ENCODE assay signal across 9 cellular contexts in the genomic region with DNA sequence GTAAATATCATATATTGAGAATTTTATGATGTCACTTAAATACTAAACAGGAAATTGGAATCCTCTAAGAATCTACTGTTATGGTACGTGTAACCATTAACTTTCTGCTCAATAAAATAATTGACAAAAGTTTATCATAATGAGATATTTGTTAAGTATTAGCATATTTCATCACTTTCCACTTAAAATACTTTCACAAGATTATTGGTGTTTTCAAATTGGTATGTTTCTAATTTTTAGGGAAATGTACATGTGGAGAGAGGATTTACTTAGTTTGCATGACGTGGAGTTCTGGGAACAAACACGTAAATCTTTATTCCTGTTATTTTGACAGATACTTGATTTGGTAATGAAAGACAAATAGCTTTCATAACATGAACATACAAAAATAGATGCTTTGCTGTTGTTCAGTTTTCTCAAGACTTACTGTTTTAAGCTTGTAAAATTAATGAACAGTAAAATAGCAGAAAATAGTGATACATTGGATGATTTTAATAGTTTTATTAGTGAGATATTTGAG. TPM values are rescaled to one million over a fixed set of nuclear protein-coding genes. Genes with fewer than 3 reads are reported as not detected.
DNase-seq lines count a peak whose midpoint lies in the region; ATAC-seq and TF ChIP-seq lines count a peak whose summit lies in the region.
"Had no signal": no experiment of that assay in that cellular context is flagged by ENCODE, and none has a peak within 500 bp of the region (broad histone marks: within the 10 kb centered on the region; RNA-seq: fewer than 3 reads in every experiment).

No MANE protein-coding gene starts in this region.

- H3K4me3 ChIP-seq in GM12865 (ENCODE audit: low read depth, low read length) (peak overlapping the region; percentile 94), RWPE2 (ENCODE audit: severe bottlenecking) (peak overlapping the region; percentile 72), epithelial cell of proximal tubule (ENCODE audit: low read depth, low read length) (peak overlapping the region; percentile 68), psoas muscle (peak overlapping the region; percentile 82)

- no peak for ATAC-seq in RWPE2 (ENCODE audit: low read depth)
- no peak for ATAC-seq in psoas muscle
- ATAC-seq in GM21723 (IDR thresholded peaks at IDR 0.05; ENCODE audit: unreplicated experiment) = no peak

- H3K4me1 ChIP-seq in RWPE2 (ENCODE audit: insufficient read depth, poor library complexity, severe bottlenecking) = peaks cover 35% of the 10 kb centered on the region
- peaks cover 57% of the 10 kb centered on the region for H3K4me1 ChIP-seq in psoas muscle

- TF ChIP-seq CTCF in GM12865 (IDR thresholded peaks at IDR 0.05; ENCODE audit: insufficient read depth, low read depth, low read length, missing control alignments) = no peak
- no peak for TF ChIP-seq CTCF in RWPE2 (IDR thresholded peaks at IDR 0.05; ENCODE audit: poor library complexity, severe bottlenecking)
- TF ChIP-seq CTCF in epithelial cell of proximal tubule (conservative IDR thresholded peaks at IDR 0.05; ENCODE audit: low read depth, low read length) = no peak
- TF ChIP-seq CTCF in psoas muscle (IDR thresholded peaks at IDR 0.05) = no peak

- H3K9me3 ChIP-seq in RWPE2 (ENCODE audit: severe bottlenecking) = no peaks in the 10 kb centered on the region
- H3K9me3 ChIP-seq in psoas muscle = no peaks in the 10 kb centered on the region

- H3K27ac ChIP-seq in RWPE2 (ENCODE audit: poor library complexity, severe bottlenecking) (peak overlapping the region; percentile 88), psoas muscle (peak overlapping the region; percentile 95)

- intact Hi-C loops in psoas muscle (cut with DNase I) = loop anchor here in 1 of 2 donors (5.0 kb wide), 1 partner anchor 190 kb away; a partner anchor contains a TSS

- DNase-seq in GM12865 (ENCODE audit: low read depth) (no peak), RWPE2 (ENCODE audit: low spot score) (no peak), epithelial cell of proximal tubule (ENCODE audit: low read depth) (no peak), psoas muscle (no peak), HPDE6-E6E7 (ENCODE audit: extremely low spot score) (no peak), NCI-H446 (lab: John Stamatoyannopoulos, UW) (no peak), DMS79 treated with DMSO at 0.1 percent for 48 hours (lab: John Stamatoyannopoulos, UW) (no peak)
- DNase-seq: stimulated activated CD8-positive, alpha-beta memory T cell treated with anti-CD3 and anti-CD28 coated beads, Interleukin-4, amount 100 ng/mL, for 48 hours had no signal

- 28 to 36% (median 28%) methylated on average over 3 of the region's 3 CpGs for WGBS in psoas muscle, 3 donors

- H3K27me3 ChIP-seq in RWPE2 (ENCODE audit: insufficient read depth, poor library complexity, severe bottlenecking) (no peaks in the 10 kb centered on the region), psoas muscle (ENCODE audit: insufficient read depth in 3 of 3, low read length in 2 of 3) (no peaks in the 10 kb centered on the region)

- H3K36me3 ChIP-seq in RWPE2 (ENCODE audit: low read depth) = peaks cover 76% of the 10 kb centered on the region
- peaks cover 0 to 36% of the 10 kb centered on the region in 2 donors for H3K36me3 ChIP-seq in psoas muscle (ENCODE audit: insufficient read depth in 1 of 2, low read depth in 1 of 2)

RNA-seq across cellular contexts. Expression of a gene that starts 1.6 kb away (rescaled TPM):
- total RNA-seq in epithelial cell of proximal tubule = 71.7 and 73.2 TPM in 2 replicates
- 10 to 100 TPM; 47.0 to 70.3 (median 53.2) TPM for total RNA-seq in psoas muscle
- polyA plus RNA-seq in psoas muscle = 10 to 100 TPM; 49.6 to 74.8 (median 55.1) TPM

RNA-seq across cellular contexts. Expression of a gene that starts 17.4 kb away (rescaled TPM):
- 28.1 and 32.8 TPM in 2 replicates for total RNA-seq in epithelial cell of proximal tubule
- total RNA-seq in psoas muscle = 1 to 10 TPM; 5.5 to 8.7 (median 7.3) TPM
- polyA plus RNA-seq in psoas muscle = 1 to 10 TPM; 6.2 to 9.1 (median 7.0) TPM
